8 cellular contexts compared by ENCODE assay signal in genomic region chr20:25853718-25854381, GRCh38.
DNase-seq lines count a peak whose midpoint lies in the region; ATAC-seq and TF ChIP-seq lines count a peak whose summit lies in the region.
"Not testable (repeated sequence)": the region's sequence is repeated elsewhere in the genome, so short reads cannot be mapped to it uniquely, and the experiment has no call there.

No MANE protein-coding gene starts in this region.

- not testable (repeated sequence) for H3K27me3 ChIP-seq in psoas muscle (ENCODE audit: insufficient read depth in 3 of 3, low read length in 2 of 3)
- H3K27me3 ChIP-seq in suprapubic skin: peaks cover 12% of the 10 kb centered on the region

- not testable (repeated sequence) for TF ChIP-seq CTCF in psoas muscle (IDR thresholded peaks at IDR 0.05); suprapubic skin (IDR thresholded peaks at IDR 0.05)

- not testable (repeated sequence) for TF ChIP-seq EP300 in suprapubic skin (IDR thresholded peaks at IDR 0.05)

- H3K4me3 ChIP-seq in psoas muscle (peak overlapping the region; percentile 86), suprapubic skin (peak overlapping the region; percentile 74)

- H3K27ac ChIP-seq in psoas muscle (peak overlapping the region; percentile 68), suprapubic skin (peak overlapping the region; percentile 68)

- 1% methylated on average over 41 to 55 of the region's 55 CpGs for WGBS in psoas muscle, 3 donors
- whole genome bisulfite sequencing in suprapubic skin: 2% methylated on average over 55 of the region's 55 CpGs

- H3K9me3 ChIP-seq in psoas muscle, suprapubic skin: not testable (repeated sequence)

- POLR2A ChIA-PET in activated naive CD8-positive, alpha-beta T cell treated with anti-CD3 and anti-CD28 coated beads, Interleukin-2, amount 10 ng/mL, durations not matched to agents 7 days and 5 days (lab: Charles Lee): not testable (repeated sequence)

- peak overlapping the region; percentile 82 for H3K27ac Mint-ChIP-seq in activated naive CD8-positive, alpha-beta T cell treated with anti-CD3 and anti-CD28 coated beads, Interleukin-2, amount 10 ng/mL, durations not matched to agents 7 days and 5 days

- peaks cover 17% of the 10 kb centered on the region for H3K27me3 Mint-ChIP-seq in activated naive CD8-positive, alpha-beta T cell treated with anti-CD3 and anti-CD28 coated beads, Interleukin-2, amount 10 ng/mL, durations not matched to agents 7 days and 5 days

- ATAC-seq in HG02763 (IDR thresholded peaks at IDR 0.05; ENCODE audit: unreplicated experiment) (peak; percentile 79), Right ventricle myocardium inferior (peak; percentile 85), psoas muscle (peak; percentile 91 to 93 (median 92))
- peak; percentile 83 for ATAC-seq in activated naive CD8-positive, alpha-beta T cell treated with anti-CD3 and anti-CD28 coated beads, Interleukin-2, amount 10 ng/mL, durations not matched to agents 7 days and 5 days (ENCODE audit: low read depth)

- not testable (repeated sequence) for H3K36me3 ChIP-seq in psoas muscle (ENCODE audit: insufficient read depth in 1 of 2, low read depth in 1 of 2); suprapubic skin

- H3K36me3 Mint-ChIP-seq in activated naive CD8-positive, alpha-beta T cell treated with anti-CD3 and anti-CD28 coated beads, Interleukin-2, amount 10 ng/mL, durations not matched to agents 7 days and 5 days: not testable (repeated sequence)

- H3K4me1 Mint-ChIP-seq in activated naive CD8-positive, alpha-beta T cell treated with anti-CD3 and anti-CD28 coated beads, Interleukin-2, amount 10 ng/mL, durations not matched to agents 7 days and 5 days: peaks cover 12% of the 10 kb centered on the region

- H3K4me1 ChIP-seq in psoas muscle: not testable (repeated sequence)
- peaks cover 19% of the 10 kb centered on the region for H3K4me1 ChIP-seq in suprapubic skin

- H3K9me3 Mint-ChIP-seq in activated naive CD8-positive, alpha-beta T cell treated with anti-CD3 and anti-CD28 coated beads, Interleukin-2, amount 10 ng/mL, durations not matched to agents 7 days and 5 days: not testable (repeated sequence)

- H3K4me3 Mint-ChIP-seq in activated naive CD8-positive, alpha-beta T cell treated with anti-CD3 and anti-CD28 coated beads, Interleukin-2, amount 10 ng/mL, durations not matched to agents 7 days and 5 days: peak overlapping the region; percentile 89

- TF ChIP-seq POLR2A in suprapubic skin (IDR thresholded peaks at IDR 0.05): not testable (repeated sequence)

- intact Hi-C loops in Right ventricle myocardium inferior (cut with DNase I); psoas muscle (cut with DNase I): not testable (repeated sequence)

- DNase-seq in GM03348 (ENCODE audit: low spot score) (peak; percentile 67), NCI-H1930 (lab: John Stamatoyannopoulos, UW) (peak; percentile 57 to 77), T1000 (lab: John Stamatoyannopoulos, UW) (peak; percentile 76), Right ventricle myocardium inferior (ENCODE audit: missing footprints) (peak; percentile 88), psoas muscle (peak; percentile 92 to 95), suprapubic skin (ENCODE audit: low spot score in 2 of 2) (peak; percentile 93 to 95)
- DNase-seq in activated naive CD8-positive, alpha-beta T cell treated with anti-CD3 and anti-CD28 coated beads, Interleukin-2, amount 10 ng/mL, durations not matched to agents 7 days and 5 days: peak; percentile 87

Comparison
In these comparisons a context has a peak if more than half of its experiments do, and no peak if none do; other contexts are left out.
1. Peak in every context shown above with its lines: DNase-seq, ATAC-seq, H3K4me3 ChIP-seq and H3K27ac ChIP-seq.